Comparison of ENCODE assay signal across 1 cellular context in the genomic region with DNA sequence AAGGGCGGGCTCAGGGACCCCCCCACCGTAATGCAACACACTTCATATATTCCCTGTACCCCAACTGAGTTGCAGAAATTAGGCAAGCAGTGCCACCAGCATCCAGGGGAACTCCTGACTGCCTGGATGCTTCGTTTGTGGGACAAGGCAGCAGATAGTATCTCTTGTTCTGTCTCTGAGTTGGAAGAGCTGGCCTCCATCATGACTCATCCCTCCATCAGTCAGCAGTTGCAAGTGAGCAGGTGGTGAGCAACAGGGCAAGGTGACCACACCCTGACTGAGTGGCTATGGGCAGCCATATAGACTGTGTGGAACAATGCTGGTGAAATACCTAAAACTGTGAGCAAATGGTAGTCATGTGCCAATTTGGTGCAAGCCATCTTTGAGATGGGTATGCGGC.
TF ChIP-seq lines count a peak whose summit lies in the region.

No MANE protein-coding gene starts in this region.

TF ChIP-seq in K562, 482 proteins besides CTCF, POLR2A, EP300 and RAD21 (continued from another document and continues in another):
- TF ChIP-seq, protein P1, sequence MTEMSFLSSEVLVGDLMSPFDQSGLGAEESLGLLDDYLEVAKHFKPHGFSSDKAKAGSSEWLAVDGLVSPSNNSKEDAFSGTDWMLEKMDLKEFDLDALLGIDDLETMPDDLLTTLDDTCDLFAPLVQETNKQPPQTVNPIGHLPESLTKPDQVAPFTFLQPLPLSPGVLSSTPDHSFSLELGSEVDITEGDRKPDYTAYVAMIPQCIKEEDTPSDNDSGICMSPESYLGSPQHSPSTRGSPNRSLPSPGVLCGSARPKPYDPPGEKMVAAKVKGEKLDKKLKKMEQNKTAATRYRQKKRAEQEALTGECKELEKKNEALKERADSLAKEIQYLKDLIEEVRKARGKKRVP (CRISPR knock-in tag; IDR thresholded peaks at IDR 0.05): 0 out of 2 replicates have a peak, but pooled peaks have one; percentile 39
- TF ChIP-seq KLF1 (tag; IDR thresholded peaks at IDR 0.05) (peak; percentile 95), ESRRA (IDR thresholded peaks at IDR 0.05; ENCODE audit: borderline replicate concordance, low read depth) (peak; percentile 36; the same call in 1 of the 2 replicates), CAMTA2 (CRISPR knock-in tag; conservative IDR thresholded peaks at IDR 0.05) (no peak), HCFC1 (IDR thresholded peaks at IDR 0.05; ENCODE audit: low read depth, low read length) (0 out of 2 replicates have a peak, but pooled peaks have one; percentile 17), CTBP1 (IDR thresholded peaks at IDR 0.05; ENCODE audit: borderline replicate concordance) (peak; percentile 100), ZNF232 (CRISPR knock-in tag; IDR thresholded peaks at IDR 0.05) (no peak), JUNB (CRISPR knock-in tag; conservative IDR thresholded peaks at IDR 0.05) (peak; percentile 89), MAFK (IDR thresholded peaks at IDR 0.05; ENCODE audit: low read length) (peak; percentile 31; the same call in 1 of the 2 replicates), RB1 (IDR thresholded peaks at IDR 0.05; ENCODE audit: low read depth) (no peak), DDX20 (tag; IDR thresholded peaks at IDR 0.05; ENCODE audit: low read depth) (0 out of 2 replicates have a peak, but pooled peaks have one; percentile 1), NBN (IDR thresholded peaks at IDR 0.05; ENCODE audit: low read depth) (no peak), CBFB (CRISPR knock-in tag; IDR thresholded peaks at IDR 0.05) (no peak), CEBPG (CRISPR knock-in tag; IDR thresholded peaks at IDR 0.05) (peak; percentile 59), CEBPG (tag; conservative IDR thresholded peaks at IDR 0.05 in 1 of 2, IDR thresholded peaks at IDR 0.05 in 1 of 2) (no peak; a peak in 2 of 4 replicates), RCOR1 (IDR thresholded peaks at IDR 0.05; ENCODE audit: borderline replicate concordance in 1 of 2, low read depth in 2 of 2, low read length in 2 of 2) (peak in 1 of 2 experiments; percentile 99; a peak in 2 of 4 replicates), ZNF217 (CRISPR knock-in tag; IDR thresholded peaks at IDR 0.05) (no peak), SREBF2 (CRISPR knock-in tag; IDR thresholded peaks at IDR 0.05) (no peak), HMG20A (CRISPR knock-in tag; conservative IDR thresholded peaks at IDR 0.05) (no peak), DPF2 (IDR thresholded peaks at IDR 0.05) (peak; percentile 92), CBX5 (IDR thresholded peaks at IDR 0.05; ENCODE audit: borderline replicate concordance, low read depth) (peak; percentile 88), FOSL1 (tag; conservative IDR thresholded peaks at IDR 0.05) (peak; percentile 99), SUPT5H (IDR thresholded peaks at IDR 0.05) (no peak), ZNF184 (CRISPR knock-in tag; IDR thresholded peaks at IDR 0.05) (no peak), ZNF24 (IDR thresholded peaks at IDR 0.05) (no peak; the same call in 1 of the 2 replicates), ZNF239 (CRISPR knock-in tag; IDR thresholded peaks at IDR 0.05) (peak; percentile 35; the same call in 1 of the 2 replicates), KLF13 (tag; IDR thresholded peaks at IDR 0.05; ENCODE audit: borderline replicate concordance, low read depth) (peak; percentile 44; the same call in 1 of the 2 replicates), SMAD3 (CRISPR knock-in tag; conservative IDR thresholded peaks at IDR 0.05) (0 out of 2 replicates have a peak, but pooled peaks have one; percentile 30), MYC (IDR thresholded peaks at IDR 0.05; ENCODE audit: low read depth, low read length) (peak; percentile 54; the same call in 1 of the 2 replicates), MYC (CRISPR knock-in tag; IDR thresholded peaks at IDR 0.05; ENCODE audit: borderline replicate concordance, low read depth) (no peak), NRF1 (conservative IDR thresholded peaks at IDR 0.05 in 1 of 2, IDR thresholded peaks at IDR 0.05 in 1 of 2) (peak; percentile 24 to 48; a peak in 2 of 4 replicates), HDAC1 (IDR thresholded peaks at IDR 0.05) (peak in 1 of 2 experiments; percentile 70; a peak in 2 of 4 replicates), ZNF644 (tag; IDR thresholded peaks at IDR 0.05; ENCODE audit: low read depth) (peak; percentile 55), BHLHE40 (IDR thresholded peaks at IDR 0.05; ENCODE audit: low read length) (peak; percentile 68), TCF3 (CRISPR knock-in tag; IDR thresholded peaks at IDR 0.05) (peak; percentile 54; the same call in 1 of the 2 replicates), MAZ (CRISPR knock-in tag; conservative IDR thresholded peaks at IDR 0.05 in 1 of 2, IDR thresholded peaks at IDR 0.05 in 1 of 2) (peak; percentile 32 to 39; a peak in 1 of 4 replicates), ARID1B (IDR thresholded peaks at IDR 0.05) (peak; percentile 86), GTF2A2 (tag; IDR thresholded peaks at IDR 0.05) (0 out of 2 replicates have a peak, but pooled peaks have one; percentile 8), CEBPB (tag; IDR thresholded peaks at IDR 0.05) (peak; percentile 51), CHD2 (IDR thresholded peaks at IDR 0.05; ENCODE audit: low read depth, low read length) (no peak), JUND (IDR thresholded peaks at IDR 0.05; ENCODE audit: borderline replicate concordance, low read depth, low read length) (peak; percentile 99), JUND (tag; IDR thresholded peaks at IDR 0.05; ENCODE audit: borderline replicate concordance, low read depth, low read length) (peak; percentile 99), KLF6 (CRISPR knock-in tag; IDR thresholded peaks at IDR 0.05; ENCODE audit: borderline replicate concordance) (peak; percentile 88; the same call in 1 of the 2 replicates), ZNF766 (CRISPR knock-in tag; conservative IDR thresholded peaks at IDR 0.05) (peak; percentile 79; the same call in 1 of the 2 replicates), NR4A1 (CRISPR knock-in tag; IDR thresholded peaks at IDR 0.05) (no peak), NR4A1 (tag; IDR thresholded peaks at IDR 0.05) (no peak; the same call in 1 of the 2 replicates), EHMT2 (IDR thresholded peaks at IDR 0.05) (peak; percentile 87), NR2C2 (CRISPR knock-in tag; IDR thresholded peaks at IDR 0.05) (peak; percentile 68; the same call in 1 of the 2 replicates), NR2C2 (tag; IDR thresholded peaks at IDR 0.05) (peak; percentile 76), NR2C1 (IDR thresholded peaks at IDR 0.05) (no peak), NR2C1 (tag; IDR thresholded peaks at IDR 0.05) (peak; percentile 68; the same call in 1 of the 2 replicates), KDM1A (IDR thresholded peaks at IDR 0.05) (peak; percentile 56 to 69; a peak in 3 of 4 replicates), ZNF175 (CRISPR knock-in tag; IDR thresholded peaks at IDR 0.05; ENCODE audit: low read depth) (peak; percentile 77), ETV1 (tag; conservative IDR thresholded peaks at IDR 0.05; ENCODE audit: low read depth) (0 out of 2 replicates have a peak, but pooled peaks have one; percentile 44), ZNF75A (CRISPR knock-in tag; IDR thresholded peaks at IDR 0.05) (peak; percentile 71; the same call in 1 of the 2 replicates), CBX1 (IDR thresholded peaks at IDR 0.05; ENCODE audit: low read depth) (no peak), MYNN (IDR thresholded peaks at IDR 0.05) (peak; percentile 68; the same call in 1 of the 2 replicates), MYNN (CRISPR knock-in tag; IDR thresholded peaks at IDR 0.05) (no peak), L3MBTL2 (IDR thresholded peaks at IDR 0.05) (peak; percentile 51)
- TF ChIP-seq, protein P2, sequence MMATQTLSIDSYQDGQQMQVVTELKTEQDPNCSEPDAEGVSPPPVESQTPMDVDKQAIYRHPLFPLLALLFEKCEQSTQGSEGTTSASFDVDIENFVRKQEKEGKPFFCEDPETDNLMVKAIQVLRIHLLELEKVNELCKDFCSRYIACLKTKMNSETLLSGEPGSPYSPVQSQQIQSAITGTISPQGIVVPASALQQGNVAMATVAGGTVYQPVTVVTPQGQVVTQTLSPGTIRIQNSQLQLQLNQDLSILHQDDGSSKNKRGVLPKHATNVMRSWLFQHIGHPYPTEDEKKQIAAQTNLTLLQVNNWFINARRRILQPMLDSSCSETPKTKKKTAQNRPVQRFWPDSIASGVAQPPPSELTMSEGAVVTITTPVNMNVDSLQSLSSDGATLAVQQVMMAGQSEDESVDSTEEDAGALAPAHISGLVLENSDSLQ (IDR thresholded peaks at IDR 0.05): peak; percentile 69
- TF ChIP-seq, protein P3, sequence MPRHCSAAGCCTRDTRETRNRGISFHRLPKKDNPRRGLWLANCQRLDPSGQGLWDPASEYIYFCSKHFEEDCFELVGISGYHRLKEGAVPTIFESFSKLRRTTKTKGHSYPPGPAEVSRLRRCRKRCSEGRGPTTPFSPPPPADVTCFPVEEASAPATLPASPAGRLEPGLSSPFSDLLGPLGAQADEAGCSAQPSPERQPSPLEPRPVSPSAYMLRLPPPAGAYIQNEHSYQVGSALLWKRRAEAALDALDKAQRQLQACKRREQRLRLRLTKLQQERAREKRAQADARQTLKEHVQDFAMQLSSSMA (CRISPR knock-in tag; IDR thresholded peaks at IDR 0.05): no peak
- TF ChIP-seq, protein P4, sequence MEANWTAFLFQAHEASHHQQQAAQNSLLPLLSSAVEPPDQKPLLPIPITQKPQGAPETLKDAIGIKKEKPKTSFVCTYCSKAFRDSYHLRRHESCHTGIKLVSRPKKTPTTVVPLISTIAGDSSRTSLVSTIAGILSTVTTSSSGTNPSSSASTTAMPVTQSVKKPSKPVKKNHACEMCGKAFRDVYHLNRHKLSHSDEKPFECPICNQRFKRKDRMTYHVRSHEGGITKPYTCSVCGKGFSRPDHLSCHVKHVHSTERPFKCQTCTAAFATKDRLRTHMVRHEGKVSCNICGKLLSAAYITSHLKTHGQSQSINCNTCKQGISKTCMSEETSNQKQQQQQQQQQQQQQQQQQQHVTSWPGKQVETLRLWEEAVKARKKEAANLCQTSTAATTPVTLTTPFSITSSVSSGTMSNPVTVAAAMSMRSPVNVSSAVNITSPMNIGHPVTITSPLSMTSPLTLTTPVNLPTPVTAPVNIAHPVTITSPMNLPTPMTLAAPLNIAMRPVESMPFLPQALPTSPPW (CRISPR knock-in tag; IDR thresholded peaks at IDR 0.05): peak; percentile 52
- TF ChIP-seq, protein P5, sequence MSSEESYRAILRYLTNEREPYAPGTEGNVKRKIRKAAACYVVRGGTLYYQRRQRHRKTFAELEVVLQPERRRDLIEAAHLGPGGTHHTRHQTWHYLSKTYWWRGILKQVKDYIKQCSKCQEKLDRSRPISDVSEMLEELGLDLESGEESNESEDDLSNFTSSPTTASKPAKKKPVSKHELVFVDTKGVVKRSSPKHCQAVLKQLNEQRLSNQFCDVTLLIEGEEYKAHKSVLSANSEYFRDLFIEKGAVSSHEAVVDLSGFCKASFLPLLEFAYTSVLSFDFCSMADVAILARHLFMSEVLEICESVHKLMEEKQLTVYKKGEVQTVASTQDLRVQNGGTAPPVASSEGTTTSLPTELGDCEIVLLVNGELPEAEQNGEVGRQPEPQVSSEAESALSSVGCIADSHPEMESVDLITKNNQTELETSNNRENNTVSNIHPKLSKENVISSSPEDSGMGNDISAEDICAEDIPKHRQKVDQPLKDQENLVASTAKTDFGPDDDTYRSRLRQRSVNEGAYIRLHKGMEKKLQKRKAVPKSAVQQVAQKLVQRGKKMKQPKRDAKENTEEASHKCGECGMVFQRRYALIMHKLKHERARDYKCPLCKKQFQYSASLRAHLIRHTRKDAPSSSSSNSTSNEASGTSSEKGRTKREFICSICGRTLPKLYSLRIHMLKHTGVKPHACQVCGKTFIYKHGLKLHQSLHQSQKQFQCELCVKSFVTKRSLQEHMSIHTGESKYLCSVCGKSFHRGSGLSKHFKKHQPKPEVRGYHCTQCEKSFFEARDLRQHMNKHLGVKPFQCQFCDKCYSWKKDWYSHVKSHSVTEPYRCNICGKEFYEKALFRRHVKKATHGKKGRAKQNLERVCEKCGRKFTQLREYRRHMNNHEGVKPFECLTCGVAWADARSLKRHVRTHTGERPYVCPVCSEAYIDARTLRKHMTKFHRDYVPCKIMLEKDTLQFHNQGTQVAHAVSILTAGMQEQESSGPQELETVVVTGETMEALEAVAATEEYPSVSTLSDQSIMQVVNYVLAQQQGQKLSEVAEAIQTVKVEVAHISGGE (CRISPR knock-in tag; IDR thresholded peaks at IDR 0.05): peak in 1 of 3 experiments; percentile 65; a peak in 1 of 6 replicates
- TF ChIP-seq, protein P6, sequence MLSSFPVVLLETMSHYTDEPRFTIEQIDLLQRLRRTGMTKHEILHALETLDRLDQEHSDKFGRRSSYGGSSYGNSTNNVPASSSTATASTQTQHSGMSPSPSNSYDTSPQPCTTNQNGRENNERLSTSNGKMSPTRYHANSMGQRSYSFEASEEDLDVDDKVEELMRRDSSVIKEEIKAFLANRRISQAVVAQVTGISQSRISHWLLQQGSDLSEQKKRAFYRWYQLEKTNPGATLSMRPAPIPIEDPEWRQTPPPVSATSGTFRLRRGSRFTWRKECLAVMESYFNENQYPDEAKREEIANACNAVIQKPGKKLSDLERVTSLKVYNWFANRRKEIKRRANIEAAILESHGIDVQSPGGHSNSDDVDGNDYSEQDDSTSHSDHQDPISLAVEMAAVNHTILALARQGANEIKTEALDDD (IDR thresholded peaks at IDR 0.05): no peak
- TF ChIP-seq, protein P7, sequence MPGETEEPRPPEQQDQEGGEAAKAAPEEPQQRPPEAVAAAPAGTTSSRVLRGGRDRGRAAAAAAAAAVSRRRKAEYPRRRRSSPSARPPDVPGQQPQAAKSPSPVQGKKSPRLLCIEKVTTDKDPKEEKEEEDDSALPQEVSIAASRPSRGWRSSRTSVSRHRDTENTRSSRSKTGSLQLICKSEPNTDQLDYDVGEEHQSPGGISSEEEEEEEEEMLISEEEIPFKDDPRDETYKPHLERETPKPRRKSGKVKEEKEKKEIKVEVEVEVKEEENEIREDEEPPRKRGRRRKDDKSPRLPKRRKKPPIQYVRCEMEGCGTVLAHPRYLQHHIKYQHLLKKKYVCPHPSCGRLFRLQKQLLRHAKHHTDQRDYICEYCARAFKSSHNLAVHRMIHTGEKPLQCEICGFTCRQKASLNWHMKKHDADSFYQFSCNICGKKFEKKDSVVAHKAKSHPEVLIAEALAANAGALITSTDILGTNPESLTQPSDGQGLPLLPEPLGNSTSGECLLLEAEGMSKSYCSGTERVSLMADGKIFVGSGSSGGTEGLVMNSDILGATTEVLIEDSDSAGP (CRISPR knock-in tag; IDR thresholded peaks at IDR 0.05): peak; percentile 42; the same call in 1 of the 2 replicates
- TF ChIP-seq, protein P8, sequence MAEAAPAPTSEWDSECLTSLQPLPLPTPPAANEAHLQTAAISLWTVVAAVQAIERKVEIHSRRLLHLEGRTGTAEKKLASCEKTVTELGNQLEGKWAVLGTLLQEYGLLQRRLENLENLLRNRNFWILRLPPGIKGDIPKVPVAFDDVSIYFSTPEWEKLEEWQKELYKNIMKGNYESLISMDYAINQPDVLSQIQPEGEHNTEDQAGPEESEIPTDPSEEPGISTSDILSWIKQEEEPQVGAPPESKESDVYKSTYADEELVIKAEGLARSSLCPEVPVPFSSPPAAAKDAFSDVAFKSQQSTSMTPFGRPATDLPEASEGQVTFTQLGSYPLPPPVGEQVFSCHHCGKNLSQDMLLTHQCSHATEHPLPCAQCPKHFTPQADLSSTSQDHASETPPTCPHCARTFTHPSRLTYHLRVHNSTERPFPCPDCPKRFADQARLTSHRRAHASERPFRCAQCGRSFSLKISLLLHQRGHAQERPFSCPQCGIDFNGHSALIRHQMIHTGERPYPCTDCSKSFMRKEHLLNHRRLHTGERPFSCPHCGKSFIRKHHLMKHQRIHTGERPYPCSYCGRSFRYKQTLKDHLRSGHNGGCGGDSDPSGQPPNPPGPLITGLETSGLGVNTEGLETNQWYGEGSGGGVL (CRISPR knock-in tag; IDR thresholded peaks at IDR 0.05): no peak
